ENCODE assay signal across 27 cellular contexts in genomic region chr12:64173456-64173855, GRCh38. TPM values are rescaled to one million over a fixed set of nuclear protein-coding genes. Genes with fewer than 3 reads are reported as not detected.
A peak's percentile ranks its signal among the peaks of the same experiment; 100 is the strongest.
DNase-seq lines count a peak whose midpoint lies in the region; ATAC-seq and TF ChIP-seq lines count a peak whose summit lies in the region.
"Had no signal": no experiment of that assay in that cellular context is flagged by ENCODE, and none has a peak within 500 bp of the region (broad histone marks: within the 10 kb centered on the region; RNA-seq: fewer than 3 reads in every experiment).

No MANE protein-coding gene starts in this region.

- TF ChIP-seq POLR2A in body of pancreas (IDR thresholded peaks at IDR 0.05), result no peak

- H3K27ac ChIP-seq in GM23338 (ENCODE audit: low read depth) (no peak overlapping the region), body of pancreas (no peak overlapping the region), parathyroid adenoma (no peak overlapping the region), OCI-LY7 (ENCODE audit: low read depth, low read length, poor library complexity, severe bottlenecking) (no peak overlapping the region)
- H3K27ac ChIP-seq: psoas muscle, RWPE1, SK-N-MC, stomach, vagina had no signal

- no peak for TF ChIP-seq CTCF in GM23338 (conservative IDR thresholded peaks at IDR 0.05; ENCODE audit: low read depth in 2 of 2)
- no peak for TF ChIP-seq CTCF in body of pancreas (IDR thresholded peaks at IDR 0.05)
- no peak for TF ChIP-seq CTCF in parathyroid adenoma (IDR thresholded peaks at IDR 0.05)
- no peak for TF ChIP-seq CTCF in OCI-LY7 (conservative IDR thresholded peaks at IDR 0.05; ENCODE audit: low read length)

- POLR2A ChIA-PET in OCI-LY7 (lab: Charles Lee), result no interaction called here

- H3K36me3 ChIP-seq in GM23338 (ENCODE audit: insufficient read depth) (no peaks in the 10 kb centered on the region), body of pancreas (replicated peaks in 1 of 2; ENCODE audit: insufficient read depth in 1 of 2, low read depth in 2 of 2) (no peaks in the 10 kb centered on the region), parathyroid adenoma (ENCODE audit: control insufficient read depth, insufficient read depth, low read length) (no peaks in the 10 kb centered on the region), OCI-LY7 (ENCODE audit: insufficient read depth, low read length) (no peaks in the 10 kb centered on the region)
- H3K36me3 ChIP-seq: stomach, vagina had no signal

- H3K9me2 ChIP-seq in GM23338 (ENCODE audit: insufficient read depth) (peaks cover 4% of the 10 kb centered on the region; the same call in 1 of the 2 replicates), OCI-LY7 (ENCODE audit: insufficient read depth, low read length) (no peaks in the 10 kb centered on the region)

- peaks cover 27% of the 10 kb centered on the region for H3K4me1 ChIP-seq in GM23338 (ENCODE audit: insufficient read depth)
- no peaks in the 10 kb centered on the region for H3K4me1 ChIP-seq in body of pancreas
- H3K4me1 ChIP-seq in parathyroid adenoma, result peaks cover 9% of the 10 kb centered on the region
- H3K4me1 ChIP-seq in OCI-LY7 (ENCODE audit: insufficient read depth, low read length, poor library complexity, severe bottlenecking), result no peaks in the 10 kb centered on the region
- H3K4me1 ChIP-seq: psoas muscle, vagina had no signal

- intact Hi-C loops in body of pancreas (cut with DNase I) (no loop called here), OCI-LY7 (cut with micrococcal nuclease; ENCODE audit: unreplicated experiment) (no loop called here)

- H3K4me3 Mint-ChIP-seq in GM23338, result no peak overlapping the region
- H3K4me3 Mint-ChIP-seq: activated CD8-positive, alpha-beta memory T cell treated with anti-CD3 and anti-CD28 coated beads, Interleukin-2, amount 10 ng/mL, durations not matched to agents 7 days and 5 days; activated T-cell treated with anti-CD3 and anti-CD28 coated beads, Interleukin-2, amount 50 U/mL, for 4 hours; central memory CD8-positive, alpha-beta T cell; natural killer cell treated with Interleukin-12 subunit alpha and Interleukin-12 subunit beta and Interleukin-15 and Interleukin-18, amount 100 ng/mL, for 72 hours had no signal

- no peaks in the 10 kb centered on the region for H3K9me3 Mint-ChIP-seq in GM23338
- H3K9me3 Mint-ChIP-seq: activated T-cell treated with anti-CD3 and anti-CD28 coated beads, Interleukin-2, amount 50 U/mL, for 4 hours; central memory CD8-positive, alpha-beta T cell; natural killer cell treated with Interleukin-12 subunit alpha and Interleukin-12 subunit beta and Interleukin-15 and Interleukin-18, amount 100 ng/mL, for 72 hours had no signal

- H3K9me3 ChIP-seq in body of pancreas, result no peaks in the 10 kb centered on the region
- H3K9me3 ChIP-seq in parathyroid adenoma (ENCODE audit: control insufficient read depth, low read length), result no peaks in the 10 kb centered on the region
- H3K9me3 ChIP-seq in OCI-LY7 (ENCODE audit: low read length), result no peaks in the 10 kb centered on the region
- H3K9me3 ChIP-seq: psoas muscle, stomach, vagina had no signal

- no peaks in the 10 kb centered on the region for H3K79me2 ChIP-seq in GM23338 (replicated peaks; ENCODE audit: insufficient read depth)
- H3K79me2 ChIP-seq in parathyroid adenoma, result no peaks in the 10 kb centered on the region
- H3K79me2 ChIP-seq in OCI-LY7 (ENCODE audit: insufficient read depth, low read depth, low read length), result no peaks in the 10 kb centered on the region

- H2AFZ ChIP-seq in GM23338 (0 out of 2 replicates have a peak overlapping the region, but pooled peaks have one; percentile 21), parathyroid adenoma (peak overlapping the region; percentile 56), OCI-LY7 (ENCODE audit: low read length) (no peak overlapping the region)

- no peak for ATAC-seq in GM23338
- peak; percentile 27 for ATAC-seq in body of pancreas
- ATAC-seq in HG03460 (IDR thresholded peaks at IDR 0.05; ENCODE audit: unreplicated experiment), result no peak
- ATAC-seq: activated CD8-positive, alpha-beta memory T cell treated with anti-CD3 and anti-CD28 coated beads, Interleukin-2, amount 10 ng/mL, durations not matched to agents 7 days and 5 days; activated T-cell treated with anti-CD3 and anti-CD28 coated beads, Interleukin-2, amount 50 U/mL, for 4 hours; natural killer cell treated with Interleukin-12 subunit alpha and Interleukin-12 subunit beta and Interleukin-15 and Interleukin-18, amount 100 ng/mL, for 72 hours; psoas muscle; sciatic nerve had no signal

- no peak overlapping the region for H3K27ac Mint-ChIP-seq in GM23338
- H3K27ac Mint-ChIP-seq: activated CD8-positive, alpha-beta memory T cell treated with anti-CD3 and anti-CD28 coated beads, Interleukin-2, amount 10 ng/mL, durations not matched to agents 7 days and 5 days; natural killer cell treated with Interleukin-12 subunit alpha and Interleukin-12 subunit beta and Interleukin-15 and Interleukin-18, amount 100 ng/mL, for 72 hours had no signal

- CTCF ChIA-PET in OCI-LY7 (lab: Charles Lee; ENCODE audit: unreplicated experiment), result no interaction called here

- H3K27me3 ChIP-seq in GM23338 (ENCODE audit: insufficient read depth) (no peaks in the 10 kb centered on the region), body of pancreas (no peaks in the 10 kb centered on the region), parathyroid adenoma (ENCODE audit: control insufficient read depth, insufficient read depth, low read length) (no peaks in the 10 kb centered on the region)
- H3K27me3 ChIP-seq: stomach, vagina had no signal

- H4K20me1 ChIP-seq in GM23338 (replicated peaks; ENCODE audit: insufficient read depth) (no peaks in the 10 kb centered on the region), OCI-LY7 (ENCODE audit: insufficient read depth, low read length) (no peaks in the 10 kb centered on the region)

- H3K4me2 ChIP-seq in GM23338 (no peak overlapping the region), parathyroid adenoma (ENCODE audit: low read length) (no peak overlapping the region), OCI-LY7 (ENCODE audit: low read length) (no peak overlapping the region)

- no peak overlapping the region for H3K9ac ChIP-seq in parathyroid adenoma

- no peaks in the 10 kb centered on the region for H3K36me3 Mint-ChIP-seq in GM23338 (ENCODE audit: low read depth)
- H3K36me3 Mint-ChIP-seq: activated CD8-positive, alpha-beta memory T cell treated with anti-CD3 and anti-CD28 coated beads, Interleukin-2, amount 10 ng/mL, durations not matched to agents 7 days and 5 days; natural killer cell treated with Interleukin-12 subunit alpha and Interleukin-12 subunit beta and Interleukin-15 and Interleukin-18, amount 100 ng/mL, for 72 hours had no signal

- H3F3A ChIP-seq in GM23338 (replicated peaks; ENCODE audit: low read depth), result no peaks in the 10 kb centered on the region

- peaks cover 25% of the 10 kb centered on the region for H3K4me1 Mint-ChIP-seq in GM23338
- H3K4me1 Mint-ChIP-seq: central memory CD8-positive, alpha-beta T cell had no signal

- peaks cover 5% of the 10 kb centered on the region for H3K27me3 Mint-ChIP-seq in GM23338 (ENCODE audit: insufficient read depth, low read depth, poor library complexity)
- H3K27me3 Mint-ChIP-seq: activated CD8-positive, alpha-beta memory T cell treated with anti-CD3 and anti-CD28 coated beads, Interleukin-2, amount 10 ng/mL, durations not matched to agents 7 days and 5 days; central memory CD8-positive, alpha-beta T cell; natural killer cell treated with Interleukin-12 subunit alpha and Interleukin-12 subunit beta and Interleukin-15 and Interleukin-18, amount 100 ng/mL, for 72 hours had no signal

- DNase-seq in GM23338 (ENCODE audit: low spot score), result no peak
- peak; percentile 13 for DNase-seq in NCI-H226
- peak in 2 of 4 donors; percentile 15 to 22 for DNase-seq in body of pancreas
- no peak for DNase-seq in NOMO-1 treated with DMSO at 0.1 percent for 48 hours (lab: John Stamatoyannopoulos, UW; ENCODE audit: unreplicated experiment)
- DNase-seq in OCI-LY7 (ENCODE audit: low spot score), result no peak
- DNase-seq: activated CD4-positive, alpha-beta T cell treated with anti-CD3 and anti-CD28 coated beads, Interleukin-2, amount 50 U/mL, for 4 hours; activated CD8-positive, alpha-beta memory T cell treated with anti-CD3 and anti-CD28 coated beads, Interleukin-2, amount 10 ng/mL, durations not matched to agents 7 days and 5 days; activated T-cell treated with anti-CD3 and anti-CD28 coated beads, Interleukin-2, amount 50 U/mL, for 4 hours; C1 segment of cervical spinal cord; DMS79; head of caudate nucleus; KBM-7; MM.1S; NCI-H2029 treated with DMSO at 0.1 percent for 48 hours; occipital lobe; psoas muscle; stimulated activated CD4-positive, alpha-beta T cell treated with anti-CD3 and anti-CD28 coated beads, Interleukin-4, amount 100 ng/mL, for 1 hour; stomach had no signal

- H3K4me3 ChIP-seq in GM23338 (no peak overlapping the region), body of pancreas (no peak overlapping the region), parathyroid adenoma (ENCODE audit: low read depth, low read length) (no peak overlapping the region), OCI-LY7 (ENCODE audit: low read depth, low read length, poor library complexity, severe bottlenecking) (no peak overlapping the region)
- H3K4me3 ChIP-seq: lung, psoas muscle, SK-N-MC, stomach, vagina had no signal

- 46 to 68% methylated on average over 3 of the region's 3 CpGs for WGBS in body of pancreas, 2 donors

- no TSS peak for BruUV-seq in OCI-LY7 (replicated peaks; lab: Mats Ljungman, UMichigan)

TF ChIP-seq in GM23338, 12 proteins besides CTCF, POLR2A, EP300 and RAD21 (continues in another document):
- TF ChIP-seq EZH2 (IDR thresholded peaks at IDR 0.05; ENCODE audit: low read depth, unreplicated experiment), result no peak
- TF ChIP-seq EZH2phosphoT487 (IDR thresholded peaks at IDR 0.05; ENCODE audit: unreplicated experiment), result no peak
- TF ChIP-seq CREB1 (CRISPR knock-in tag; IDR thresholded peaks at IDR 0.05; ENCODE audit: low read depth), result no peak
- TF ChIP-seq ZNF114 (CRISPR knock-in tag; IDR thresholded peaks at IDR 0.05), result no peak

RNA-seq across cellular contexts. Expression of gene KICS2, which starts 48.6 kb away (rescaled TPM):
- 10.5 TPM in 2 replicates for total RNA-seq in GM23338 (2014; rRNA removed; shearing (Covaris generic))
- polyA plus RNA-seq in GM23338 (2016; fragmentation: Nextera tagmentation; extraction: Ambion mirVana), result 7.6 and 8.1 TPM in 2 replicates
- total RNA-seq in body of pancreas (10 to 100 TPM in 1 of 2 donors, 1 to 10 TPM in 1; 7.0 to 50.4 TPM), OCI-LY7 (2022) (20.4 and 22.2 TPM in 2 replicates)
- total RNA-seq in OCI-LY7 (2014; rRNA removed; shearing (Covaris generic)), result 16.2 and 20.6 TPM in 2 replicates
